Comparison of ENCODE assay signal across 8 cellular contexts in the genomic region with DNA sequence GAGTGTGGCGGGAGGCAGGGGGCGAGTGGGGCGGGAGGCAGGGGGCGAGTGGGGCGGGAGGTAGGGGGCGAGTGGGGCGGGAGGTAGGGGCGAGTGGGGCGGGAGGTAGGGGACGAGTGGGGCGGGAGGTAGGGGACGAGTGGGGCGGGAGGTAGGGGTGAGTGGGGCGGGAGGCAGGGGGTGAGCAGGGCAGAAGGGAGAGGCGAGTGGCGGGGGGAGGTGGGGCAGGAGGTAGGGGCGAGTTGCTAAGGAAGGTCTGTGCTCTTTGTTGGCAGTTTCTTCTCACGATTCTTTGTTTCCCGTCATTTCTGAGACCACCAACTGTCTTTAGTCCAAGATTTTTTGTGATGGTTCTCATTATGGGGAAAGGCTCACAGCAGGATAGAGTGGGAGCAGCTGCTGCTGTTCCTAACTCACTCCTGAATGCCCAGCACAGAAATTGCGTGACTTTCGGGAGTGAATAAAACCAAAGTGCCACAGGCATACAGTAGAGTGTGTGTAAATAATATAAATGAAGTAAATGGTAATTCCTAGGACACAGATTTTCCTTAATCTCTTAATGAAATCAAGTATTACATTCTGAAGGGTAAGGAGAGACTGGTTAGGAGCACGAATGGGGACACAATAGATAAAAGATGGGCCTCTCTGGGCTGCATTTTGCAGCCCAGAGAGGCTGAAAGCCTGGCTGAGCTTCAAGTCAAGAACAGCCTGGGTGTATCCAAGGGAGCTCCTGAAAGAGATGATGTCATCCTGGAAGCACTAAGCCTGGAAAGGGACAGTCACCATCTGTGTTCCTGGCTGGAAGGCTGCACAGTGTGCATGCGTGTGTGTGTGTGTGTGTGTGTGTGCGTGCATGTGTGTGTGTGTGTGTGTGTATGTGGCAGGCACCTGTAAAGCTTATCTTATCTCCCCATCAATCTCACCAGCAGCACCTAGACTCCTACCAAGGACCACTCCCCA. TPM values are rescaled to one million over a fixed set of nuclear protein-coding genes. Genes with fewer than 3 reads are reported as not detected.
DNase-seq lines count a peak whose midpoint lies in the region; ATAC-seq, FAIRE-seq and TF ChIP-seq lines count a peak whose summit lies in the region.

No MANE protein-coding gene starts in this region.

- no peak for FAIRE-seq in D721Med (lab: Jason Lieb, UNC)

- no peak overlapping the region for H3K4me3 ChIP-seq in muscle layer of colon (ENCODE audit: low read depth in 1 of 2, low read length in 2 of 2)
- H3K4me3 ChIP-seq in effector memory CD4-positive, alpha-beta T cell (ENCODE audit: insufficient read depth, low read depth, low read length, poor library complexity, severe bottlenecking): no peak overlapping the region

- H3K27me3 ChIP-seq in muscle layer of colon (ENCODE audit: control insufficient read depth in 1 of 2, insufficient read depth in 2 of 2, low read length in 2 of 2): no peaks in the 10 kb centered on the region
- no peaks in the 10 kb centered on the region for H3K27me3 ChIP-seq in effector memory CD4-positive, alpha-beta T cell (replicated peaks; ENCODE audit: control insufficient read depth, insufficient read depth, low read length, poor library complexity, severe bottlenecking)

- H3K4me1 ChIP-seq in muscle layer of colon (ENCODE audit: insufficient read depth, low read length): peaks cover 14% of the 10 kb centered on the region
- no peaks in the 10 kb centered on the region for H3K4me1 ChIP-seq in effector memory CD4-positive, alpha-beta T cell (ENCODE audit: control insufficient read depth, insufficient read depth, low read length, poor library complexity, severe bottlenecking)

- in situ Hi-C loops in GM13976 (cut with MboI; ENCODE audit: low sequenced_read_pairs, unreplicated experiment): no loop called here

- DNase-seq in D721Med (ENCODE audit: insufficient read length, low spot score): peak; percentile 79
- DNase-seq in NCI-H2171 treated with DMSO at 0.1 percent for 48 hours (lab: John Stamatoyannopoulos, UW): peak; percentile 97
- DNase-seq in dermis microvascular lymphatic vessel endothelial cell (ENCODE audit: low read depth in 2 of 2): peak; percentile 22 to 51
- no peak for DNase-seq in GM13976 (ENCODE audit: low spot score)
- DNase-seq in effector memory CD4-positive, alpha-beta T cell: no peak
- no peak for DNase-seq in CD1c-positive myeloid dendritic cell (ENCODE audit: extremely low spot score)

- ATAC-seq in GM21423 (IDR thresholded peaks at IDR 0.05; ENCODE audit: unreplicated experiment): no peak

- H3K9ac ChIP-seq in muscle layer of colon (ENCODE audit: low read length): no peak overlapping the region

- peaks cover 62% of the 10 kb centered on the region for H3K36me3 ChIP-seq in muscle layer of colon (ENCODE audit: insufficient read depth, low read length)
- peaks cover 50% of the 10 kb centered on the region for H3K36me3 ChIP-seq in effector memory CD4-positive, alpha-beta T cell (ENCODE audit: control insufficient read depth, insufficient read depth, low read length)

- peak overlapping the region; percentile 49 for H3K27ac ChIP-seq in muscle layer of colon (ENCODE audit: low read depth, low read length)
- no peak overlapping the region for H3K27ac ChIP-seq in effector memory CD4-positive, alpha-beta T cell (ENCODE audit: insufficient read depth, low read length, poor library complexity, severe bottlenecking)

- TF ChIP-seq CTCF in D721Med (IDR thresholded peaks at IDR 0.05; ENCODE audit: insufficient read depth, missing control alignments): no peak
- no peak for TF ChIP-seq CTCF in GM13976 (IDR thresholded peaks at IDR 0.05; ENCODE audit: borderline replicate concordance, control extremely low read depth, extremely low read depth, insufficient read depth, missing control alignments)

- H3K9me3 ChIP-seq in muscle layer of colon (ENCODE audit: low read length): no peaks in the 10 kb centered on the region
- H3K9me3 ChIP-seq in effector memory CD4-positive, alpha-beta T cell (ENCODE audit: control insufficient read depth, low read length): no peaks in the 10 kb centered on the region

RNA-seq across cellular contexts. Expression of a gene that starts 44.5 kb away (rescaled TPM):
- 7.6 and 13.7 TPM in 2 replicates for total RNA-seq in dermis microvascular lymphatic vessel endothelial cell

Comparison
In these comparisons a context has a peak if more than half of its experiments do, and no peak if none do; other contexts are left out.
1. DNase-seq: peak in D721Med (single experiment), NCI-H2171 treated with DMSO at 0.1 percent for 48 hours (single experiment) and dermis microvascular lymphatic vessel endothelial cell (2 of 2); none in GM13976 (single experiment), effector memory CD4-positive, alpha-beta T cell (0 of 3) and CD1c-positive myeloid dendritic cell (single experiment).